10 cellular contexts compared by ENCODE assay signal in the genomic region with DNA sequence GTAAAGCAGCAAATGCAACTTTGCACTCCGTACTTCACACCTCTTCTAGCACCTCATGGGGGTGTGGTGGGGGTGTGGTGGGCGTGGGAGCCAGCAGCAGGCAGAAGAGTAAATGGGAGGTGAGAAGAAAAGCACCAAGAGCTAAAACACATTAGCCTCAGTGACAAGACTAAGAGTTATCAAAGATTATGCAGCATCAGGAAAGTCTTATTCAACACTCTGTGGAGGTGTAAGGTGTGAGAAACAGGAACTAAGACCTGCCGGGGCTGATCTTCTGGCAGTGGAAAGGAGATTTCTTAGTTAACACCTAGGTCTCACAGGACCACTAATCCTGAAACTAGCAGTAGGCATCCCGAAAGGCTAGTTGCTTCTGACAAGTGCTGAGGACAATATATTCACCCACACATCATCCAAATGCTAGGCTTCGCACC. TPM values are rescaled to one million over a fixed set of nuclear protein-coding genes. Genes with fewer than 3 reads are reported as not detected.
A peak's percentile ranks its signal among the peaks of the same experiment; 100 is the strongest.
DNase-seq lines count a peak whose midpoint lies in the region; ATAC-seq and TF ChIP-seq lines count a peak whose summit lies in the region.
"Had no signal": no experiment of that assay in that cellular context is flagged by ENCODE, and none has a peak within 500 bp of the region (broad histone marks: within the 10 kb centered on the region; RNA-seq: fewer than 3 reads in every experiment).

No MANE protein-coding gene starts in this region.

- H3K9ac ChIP-seq in colonic mucosa (ENCODE audit: low read depth in 2 of 2, low read length in 2 of 2), result no peak overlapping the region

- intact Hi-C loops in colonic mucosa (cut with DNase I), result no loop called here

- ATAC-seq in activated CD4-positive, CD25-positive, alpha-beta regulatory T cell treated with anti-CD3 and anti-CD28 coated beads, Interleukin-2, amount 50 U/mL, for 24 hours, result peak; percentile 67 to 80
- peak; percentile 87 for ATAC-seq in HG02852 (IDR thresholded peaks at IDR 0.05; ENCODE audit: unreplicated experiment)

- no peaks in the 10 kb centered on the region for H3K4me1 ChIP-seq in colonic mucosa

- no peak for DNase-seq in activated CD4-positive, CD25-positive, alpha-beta regulatory T cell (lab: John Stamatoyannopoulos, UW)
- DNase-seq in activated T-cell treated with anti-CD3 and anti-CD28 coated beads for 48 hours (ENCODE audit: low read depth) (peak; percentile 36), inferior parietal cortex (ENCODE audit: extremely low spot score) (no peak), colonic mucosa (no peak), NCI-H345 treated with DMSO at 0.1 percent for 48 hours (lab: John Stamatoyannopoulos, UW; ENCODE audit: unreplicated experiment) (no peak)
- peak; percentile 38 to 57 for DNase-seq in stimulated activated CD8-positive, alpha-beta memory T cell treated with anti-CD3 and anti-CD28 coated beads, Interleukin-7, amount 100 ng/mL, for 4 hours (ENCODE audit: low read depth in 2 of 2)
- DNase-seq: SJCRH30 had no signal

- TF ChIP-seq CTCF in colonic mucosa (IDR thresholded peaks at IDR 0.05), result no peak

- no peaks in the 10 kb centered on the region for H3K9me3 ChIP-seq in colonic mucosa
- H3K9me3 ChIP-seq: SJCRH30 had no signal

- H3K27me3 ChIP-seq in colonic mucosa, result no peaks in the 10 kb centered on the region
- H3K27me3 ChIP-seq: SJCRH30 had no signal

- no peaks in the 10 kb centered on the region for H3K36me3 ChIP-seq in colonic mucosa
- H3K36me3 ChIP-seq: SJCRH30 had no signal

- H3K4me3 ChIP-seq in colonic mucosa, result no peak overlapping the region
- H3K4me3 ChIP-seq: SJCRH30 had no signal

- no peak overlapping the region for H3K27ac ChIP-seq in colonic mucosa
- H3K27ac ChIP-seq: HL-60, SJCRH30 had no signal

RNA-seq across cellular contexts. Expression of a gene that starts 9.9 kb away (rescaled TPM):
- 10 to 100 TPM in 1 of 2 donors, 1 to 10 TPM in 1; 8.4 to 16.0 TPM for total RNA-seq in colonic mucosa

Comparison
In these comparisons a context has a peak if more than half of its experiments do, and no peak if none do; other contexts are left out.
1. DNase-seq: peak in activated T-cell treated with anti-CD3 and anti-CD28 coated beads for 48 hours (single experiment) and stimulated activated CD8-positive, alpha-beta memory T cell treated with anti-CD3 and anti-CD28 coated beads, Interleukin-7, amount 100 ng/mL, for 4 hours (2 of 2); none in activated CD4-positive, CD25-positive, alpha-beta regulatory T cell (0 of 4), inferior parietal cortex (single experiment), colonic mucosa (single experiment) and NCI-H345 treated with DMSO at 0.1 percent for 48 hours (single experiment).